In the genomic region with DNA sequence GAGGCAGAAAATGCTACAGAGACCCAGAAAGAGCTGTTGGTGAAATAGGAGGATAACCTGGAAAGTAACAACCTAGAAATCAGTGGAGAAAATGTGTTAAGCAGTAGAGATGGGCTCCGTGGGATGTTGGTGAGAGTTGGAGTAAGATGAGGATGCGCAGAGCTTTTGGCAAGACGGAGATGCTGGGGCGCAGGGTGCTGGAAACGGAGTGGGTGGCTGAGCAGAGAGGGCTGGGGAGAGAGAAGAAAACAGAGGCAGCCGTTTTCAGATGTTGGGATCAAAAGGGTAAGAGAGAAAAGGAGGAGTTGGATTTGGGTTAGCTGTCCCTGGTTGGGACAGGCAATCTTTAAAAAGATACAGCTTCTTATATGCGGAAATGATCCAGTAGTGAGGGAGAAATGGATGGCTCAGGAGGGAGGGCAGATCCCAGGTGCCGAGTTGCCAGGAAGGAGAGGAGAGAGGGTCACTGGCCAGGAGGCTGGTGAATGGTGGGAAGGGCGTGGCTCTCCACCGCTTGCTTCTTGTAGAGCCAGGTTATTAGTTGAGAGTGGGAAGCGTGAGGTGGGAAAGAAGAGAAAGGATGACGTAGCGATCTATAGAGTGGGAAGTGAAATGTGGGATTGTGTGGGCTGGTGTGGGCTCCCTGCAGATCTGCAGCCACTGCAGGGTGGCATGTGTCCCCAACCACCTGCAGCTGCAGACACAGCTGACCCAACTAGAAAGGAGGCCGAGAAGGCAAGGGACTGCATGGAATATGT, we compare ENCODE assay signal across 1 cellular context.
TF ChIP-seq lines count a peak whose summit lies in the region.

No MANE protein-coding gene starts in this region.

TF ChIP-seq in GM23338, 12 proteins besides CTCF, POLR2A, EP300 and RAD21 (continued from another document):
- TF ChIP-seq, protein P1, sequence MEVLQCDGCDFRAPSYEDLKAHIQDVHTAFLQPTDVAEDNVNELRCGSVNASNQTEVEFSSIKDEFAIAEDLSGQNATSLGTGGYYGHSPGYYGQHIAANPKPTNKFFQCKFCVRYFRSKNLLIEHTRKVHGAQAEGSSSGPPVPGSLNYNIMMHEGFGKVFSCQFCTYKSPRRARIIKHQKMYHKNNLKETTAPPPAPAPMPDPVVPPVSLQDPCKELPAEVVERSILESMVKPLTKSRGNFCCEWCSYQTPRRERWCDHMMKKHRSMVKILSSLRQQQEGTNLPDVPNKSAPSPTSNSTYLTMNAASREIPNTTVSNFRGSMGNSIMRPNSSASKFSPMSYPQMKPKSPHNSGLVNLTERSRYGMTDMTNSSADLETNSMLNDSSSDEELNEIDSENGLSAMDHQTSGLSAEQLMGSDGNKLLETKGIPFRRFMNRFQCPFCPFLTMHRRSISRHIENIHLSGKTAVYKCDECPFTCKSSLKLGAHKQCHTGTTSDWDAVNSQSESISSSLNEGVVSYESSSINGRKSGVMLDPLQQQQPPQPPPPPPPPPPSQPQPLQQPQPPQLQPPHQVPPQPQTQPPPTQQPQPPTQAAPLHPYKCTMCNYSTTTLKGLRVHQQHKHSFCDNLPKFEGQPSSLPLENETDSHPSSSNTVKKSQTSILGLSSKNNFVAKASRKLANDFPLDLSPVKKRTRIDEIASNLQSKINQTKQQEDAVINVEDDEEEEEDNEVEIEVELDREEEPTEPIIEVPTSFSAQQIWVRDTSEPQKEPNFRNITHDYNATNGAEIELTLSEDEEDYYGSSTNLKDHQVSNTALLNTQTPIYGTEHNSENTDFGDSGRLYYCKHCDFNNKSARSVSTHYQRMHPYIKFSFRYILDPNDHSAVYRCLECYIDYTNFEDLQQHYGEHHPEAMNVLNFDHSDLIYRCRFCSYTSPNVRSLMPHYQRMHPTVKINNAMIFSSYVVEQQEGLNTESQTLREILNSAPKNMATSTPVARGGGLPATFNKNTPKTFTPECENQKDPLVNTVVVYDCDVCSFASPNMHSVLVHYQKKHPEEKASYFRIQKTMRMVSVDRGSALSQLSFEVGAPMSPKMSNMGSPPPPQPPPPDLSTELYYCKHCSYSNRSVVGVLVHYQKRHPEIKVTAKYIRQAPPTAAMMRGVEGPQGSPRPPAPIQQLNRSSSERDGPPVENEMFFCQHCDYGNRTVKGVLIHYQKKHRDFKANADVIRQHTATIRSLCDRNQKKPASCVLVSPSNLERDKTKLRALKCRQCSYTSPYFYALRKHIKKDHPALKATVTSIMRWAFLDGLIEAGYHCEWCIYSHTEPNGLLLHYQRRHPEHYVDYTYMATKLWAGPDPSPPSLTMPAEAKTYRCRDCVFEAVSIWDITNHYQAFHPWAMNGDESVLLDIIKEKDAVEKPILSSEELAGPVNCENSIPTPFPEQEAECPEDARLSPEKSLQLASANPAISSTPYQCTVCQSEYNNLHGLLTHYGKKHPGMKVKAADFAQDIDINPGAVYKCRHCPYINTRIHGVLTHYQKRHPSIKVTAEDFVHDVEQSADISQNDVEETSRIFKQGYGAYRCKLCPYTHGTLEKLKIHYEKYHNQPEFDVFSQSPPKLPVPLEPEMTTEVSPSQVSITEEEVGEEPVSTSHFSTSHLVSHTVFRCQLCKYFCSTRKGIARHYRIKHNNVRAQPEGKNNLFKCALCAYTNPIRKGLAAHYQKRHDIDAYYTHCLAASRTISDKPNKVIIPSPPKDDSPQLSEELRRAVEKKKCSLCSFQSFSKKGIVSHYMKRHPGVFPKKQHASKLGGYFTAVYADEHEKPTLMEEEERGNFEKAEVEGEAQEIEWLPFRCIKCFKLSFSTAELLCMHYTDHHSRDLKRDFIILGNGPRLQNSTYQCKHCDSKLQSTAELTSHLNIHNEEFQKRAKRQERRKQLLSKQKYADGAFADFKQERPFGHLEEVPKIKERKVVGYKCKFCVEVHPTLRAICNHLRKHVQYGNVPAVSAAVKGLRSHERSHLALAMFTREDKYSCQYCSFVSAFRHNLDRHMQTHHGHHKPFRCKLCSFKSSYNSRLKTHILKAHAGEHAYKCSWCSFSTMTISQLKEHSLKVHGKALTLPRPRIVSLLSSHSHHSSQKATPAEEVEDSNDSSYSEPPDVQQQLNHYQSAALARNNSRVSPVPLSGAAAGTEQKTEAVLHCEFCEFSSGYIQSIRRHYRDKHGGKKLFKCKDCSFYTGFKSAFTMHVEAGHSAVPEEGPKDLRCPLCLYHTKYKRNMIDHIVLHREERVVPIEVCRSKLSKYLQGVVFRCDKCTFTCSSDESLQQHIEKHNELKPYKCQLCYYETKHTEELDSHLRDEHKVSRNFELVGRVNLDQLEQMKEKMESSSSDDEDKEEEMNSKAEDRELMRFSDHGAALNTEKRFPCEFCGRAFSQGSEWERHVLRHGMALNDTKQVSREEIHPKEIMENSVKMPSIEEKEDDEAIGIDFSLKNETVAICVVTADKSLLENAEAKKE (CRISPR knock-in tag; IDR thresholded peaks at IDR 0.05) = no peak
- TF ChIP-seq, protein P2, sequence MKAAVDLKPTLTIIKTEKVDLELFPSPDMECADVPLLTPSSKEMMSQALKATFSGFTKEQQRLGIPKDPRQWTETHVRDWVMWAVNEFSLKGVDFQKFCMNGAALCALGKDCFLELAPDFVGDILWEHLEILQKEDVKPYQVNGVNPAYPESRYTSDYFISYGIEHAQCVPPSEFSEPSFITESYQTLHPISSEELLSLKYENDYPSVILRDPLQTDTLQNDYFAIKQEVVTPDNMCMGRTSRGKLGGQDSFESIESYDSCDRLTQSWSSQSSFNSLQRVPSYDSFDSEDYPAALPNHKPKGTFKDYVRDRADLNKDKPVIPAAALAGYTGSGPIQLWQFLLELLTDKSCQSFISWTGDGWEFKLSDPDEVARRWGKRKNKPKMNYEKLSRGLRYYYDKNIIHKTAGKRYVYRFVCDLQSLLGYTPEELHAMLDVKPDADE (IDR thresholded peaks at IDR 0.05) = no peak
- no peak for TF ChIP-seq EZH2 (IDR thresholded peaks at IDR 0.05; ENCODE audit: low read depth, unreplicated experiment)
- TF ChIP-seq JUNB (IDR thresholded peaks at IDR 0.05; ENCODE audit: unreplicated experiment) = no peak
